Comparison of ENCODE assay signal across 12 cellular contexts in genomic region chr15:59251001-59251845, GRCh38. TPM values are rescaled to one million over a fixed set of nuclear protein-coding genes. Genes with fewer than 3 reads are reported as not detected.
DNase-seq lines count a peak whose midpoint lies in the region; ATAC-seq and FAIRE-seq lines count a peak whose summit lies in the region.
"Had no signal": no experiment of that assay in that cellular context is flagged by ENCODE, and none has a peak within 500 bp of the region (broad histone marks: within the 10 kb centered on the region; RNA-seq: fewer than 3 reads in every experiment).

No MANE protein-coding gene starts in this region.

- no peak for DNase-seq in Right ventricle myocardium superior
- DNase-seq in NCI-H748 treated with DMSO at 0.1 percent for 48 hours (lab: John Stamatoyannopoulos, UW) = no peak
- no peak for DNase-seq in cortex of kidney (lab: John Stamatoyannopoulos, UW)
- DNase-seq in ecto neural progenitor cell (ENCODE audit: low spot score) = no peak

- intact Hi-C loops in Right ventricle myocardium superior (cut with DNase I) = no loop called here

- ATAC-seq in GM18502 (IDR thresholded peaks at IDR 0.05; ENCODE audit: poor library complexity, unreplicated experiment) (peak; percentile 61), GM21423 (IDR thresholded peaks at IDR 0.05; ENCODE audit: unreplicated experiment) (peak; percentile 52), HG03378 (IDR thresholded peaks at IDR 0.05; ENCODE audit: unreplicated experiment) (peak; percentile 52), Right ventricle myocardium superior (ENCODE audit: poor library complexity) (no peak)
- ATAC-seq: stimulated activated effector memory CD8-positive, alpha-beta T cell treated with anti-CD3 and anti-CD28 coated beads, Interleukin-12 subunit alpha, Interleukin-12 subunit beta, amount 100 ng/mL, for 72 hours had no signal

- peak; percentile 23 for FAIRE-seq in endometrium (lab: Jason Lieb, UNC)

RNA-seq across cellular contexts. Expression of gene LDHAL6B, which starts 44.6 kb away (rescaled TPM):
- total RNA-seq in Right ventricle myocardium superior = not detected
- total RNA-seq: epithelial cell of proximal tubule, lung, skeletal muscle tissue had no signal
